In the genomic region with DNA sequence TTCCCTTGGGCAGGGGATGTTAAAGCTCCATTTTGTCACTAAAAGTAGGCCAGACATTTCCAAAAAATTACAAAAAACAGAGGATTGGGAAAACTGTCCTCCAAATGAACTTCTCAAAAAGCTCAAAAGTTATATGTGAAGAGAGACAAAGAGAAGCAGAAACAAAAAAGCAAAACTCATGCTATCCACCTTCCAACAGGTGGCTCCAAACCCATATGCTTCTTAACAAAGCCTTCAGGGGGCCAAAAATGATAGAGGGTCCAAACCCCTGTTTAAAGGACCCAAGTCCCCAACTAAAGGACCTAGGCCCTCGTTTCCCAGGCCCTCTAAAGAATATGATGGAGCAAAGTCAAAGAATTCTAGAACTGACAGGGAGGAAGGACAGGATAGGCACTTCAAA, we compare ENCODE assay signal across 15 cellular contexts.
DNase-seq lines count a peak whose midpoint lies in the region; ATAC-seq and TF ChIP-seq lines count a peak whose summit lies in the region.
"Had no signal": no experiment of that assay in that cellular context is flagged by ENCODE, and none has a peak within 500 bp of the region (broad histone marks: within the 10 kb centered on the region; RNA-seq: fewer than 3 reads in every experiment).

No MANE protein-coding gene starts in this region.

- no peak for DNase-seq in GM06990 (ENCODE audit: extremely low read depth, insufficient read length)
- DNase-seq in WERI-Rb-1 = no peak
- DNase-seq in chondrocyte (ENCODE audit: low spot score) = no peak
- DNase-seq in neural progenitor cell (ENCODE audit: low spot score) = no peak
- DNase-seq in activated T-helper 1 cell treated with anti-CD3 and anti-CD28 coated beads, Interleukin-12 subunit alpha, Interleukin-12 subunit beta, Interleukin-2, Interleukin-4 antibody, amounts not matched to agents 30 ng/mL and 10 ng/mL and 1 ng/mL, durations not matched to agents 14 hours and 24 hours and 36 hours (ENCODE audit: low spot score) = no peak
- no peak for DNase-seq in HCEC 1CT
- DNase-seq: Calu3; CD8-positive, alpha-beta T cell; DMS53; GOT3; H9 had no signal

- H3K27me3 Mint-ChIP-seq in chondrocyte (ENCODE audit: low read depth) (no peaks in the 10 kb centered on the region), neural progenitor cell (ENCODE audit: insufficient read depth, low read depth) (peaks cover 6% of the 10 kb centered on the region)
- no peaks in the 10 kb centered on the region for H3K27me3 Mint-ChIP-seq in activated T-helper 1 cell treated with anti-CD3 and anti-CD28 coated beads, Interleukin-12 subunit alpha, Interleukin-12 subunit beta, Interleukin-2, Interleukin-4 antibody, amounts not matched to agents 30 ng/mL and 10 ng/mL and 1 ng/mL, durations not matched to agents 14 hours and 24 hours and 36 hours (ENCODE audit: insufficient read depth)
- H3K27me3 Mint-ChIP-seq: B cell had no signal

- no peak overlapping the region for H2AFZ ChIP-seq in neural progenitor cell (replicated peaks)

- peaks cover 1% of the 10 kb centered on the region for H3K36me3 Mint-ChIP-seq in chondrocyte (ENCODE audit: low read depth)
- H3K36me3 Mint-ChIP-seq in neural progenitor cell = no peaks in the 10 kb centered on the region
- H3K36me3 Mint-ChIP-seq in activated T-helper 1 cell treated with anti-CD3 and anti-CD28 coated beads, Interleukin-12 subunit alpha, Interleukin-12 subunit beta, Interleukin-2, Interleukin-4 antibody, amounts not matched to agents 30 ng/mL and 10 ng/mL and 1 ng/mL, durations not matched to agents 14 hours and 24 hours and 36 hours (ENCODE audit: low read depth) = no peaks in the 10 kb centered on the region
- H3K36me3 Mint-ChIP-seq: CD8-positive, alpha-beta T cell had no signal

- H3K4me3 Mint-ChIP-seq in chondrocyte (ENCODE audit: unreplicated experiment) (no peak overlapping the region), neural progenitor cell (no peak overlapping the region)
- H3K4me3 Mint-ChIP-seq in activated T-helper 1 cell treated with anti-CD3 and anti-CD28 coated beads, Interleukin-12 subunit alpha, Interleukin-12 subunit beta, Interleukin-2, Interleukin-4 antibody, amounts not matched to agents 30 ng/mL and 10 ng/mL and 1 ng/mL, durations not matched to agents 14 hours and 24 hours and 36 hours = no peak overlapping the region
- H3K4me3 Mint-ChIP-seq: B cell; CD8-positive, alpha-beta T cell; H9 had no signal

- H3K27me3 ChIP-seq in GM06990 (replicated peaks; ENCODE audit: control insufficient read depth, insufficient read depth, low read length) (no peaks in the 10 kb centered on the region), WERI-Rb-1 (ENCODE audit: insufficient read depth, low read depth, severe bottlenecking) (no peaks in the 10 kb centered on the region), neural progenitor cell (no peaks in the 10 kb centered on the region)
- H3K27me3 ChIP-seq: BLaER1 treated with 17β-estradiol and CSF1 and Interleukin-3, amounts not matched to agents 10 nM and 100 nM had no signal

- H3F3A ChIP-seq in neural progenitor cell (ENCODE audit: low read depth) = no peaks in the 10 kb centered on the region

- H3K79me2 ChIP-seq in neural progenitor cell (ENCODE audit: low read depth) = no peaks in the 10 kb centered on the region

- H3K9me3 Mint-ChIP-seq in chondrocyte (ENCODE audit: low read depth) (peaks cover 29% of the 10 kb centered on the region), neural progenitor cell (peaks cover 20% of the 10 kb centered on the region)
- peaks cover 32% of the 10 kb centered on the region for H3K9me3 Mint-ChIP-seq in activated T-helper 1 cell treated with anti-CD3 and anti-CD28 coated beads, Interleukin-12 subunit alpha, Interleukin-12 subunit beta, Interleukin-2, Interleukin-4 antibody, amounts not matched to agents 30 ng/mL and 10 ng/mL and 1 ng/mL, durations not matched to agents 14 hours and 24 hours and 36 hours

- H3K9me3 ChIP-seq in WERI-Rb-1 (ENCODE audit: severe bottlenecking) = peaks cover 2% of the 10 kb centered on the region
- H3K9me3 ChIP-seq in neural progenitor cell (ENCODE audit: low read depth) = no peaks in the 10 kb centered on the region

- H3K27ac Mint-ChIP-seq in chondrocyte (ENCODE audit: unreplicated experiment) = no peak overlapping the region
- no peak overlapping the region for H3K27ac Mint-ChIP-seq in neural progenitor cell
- no peak overlapping the region for H3K27ac Mint-ChIP-seq in activated T-helper 1 cell treated with anti-CD3 and anti-CD28 coated beads, Interleukin-12 subunit alpha, Interleukin-12 subunit beta, Interleukin-2, Interleukin-4 antibody, amounts not matched to agents 30 ng/mL and 10 ng/mL and 1 ng/mL, durations not matched to agents 14 hours and 24 hours and 36 hours
- H3K27ac Mint-ChIP-seq: B cell; CD8-positive, alpha-beta T cell; H9 had no signal

- H3K4me3 ChIP-seq in GM06990 (replicated peaks; ENCODE audit: low read depth, low read length) = no peak overlapping the region
- H3K4me3 ChIP-seq in WERI-Rb-1 (ENCODE audit: low read depth, low read length) = no peak overlapping the region
- no peak overlapping the region for H3K4me3 ChIP-seq in neural progenitor cell
- H3K4me3 ChIP-seq: BLaER1 treated with 17β-estradiol and CSF1 and Interleukin-3, amounts not matched to agents 10 nM and 100 nM had no signal

- peaks cover under 1% of the 10 kb centered on the region for H3K4me1 ChIP-seq in neural progenitor cell
- H3K4me1 ChIP-seq: BLaER1 treated with 17β-estradiol and CSF1 and Interleukin-3, amounts not matched to agents 10 nM and 100 nM had no signal

- no peak overlapping the region for H3K9ac ChIP-seq in neural progenitor cell
- H3K9ac ChIP-seq: BLaER1 treated with 17β-estradiol and CSF1 and Interleukin-3, amounts not matched to agents 10 nM and 100 nM had no signal

- no peaks in the 10 kb centered on the region for H4K20me1 ChIP-seq in neural progenitor cell (ENCODE audit: low read depth)
- H4K20me1 ChIP-seq: BLaER1 treated with 17β-estradiol and CSF1 and Interleukin-3, amounts not matched to agents 10 nM and 100 nM had no signal

- H3K4me2 ChIP-seq in neural progenitor cell = no peak overlapping the region
- H3K4me2 ChIP-seq: BLaER1 treated with 17β-estradiol and CSF1 and Interleukin-3, amounts not matched to agents 10 nM and 100 nM had no signal

- TF ChIP-seq CTCF in GM06990 (IDR thresholded peaks at IDR 0.05; ENCODE audit: insufficient read depth, low read length, poor library complexity, severe bottlenecking) (peak; percentile 2), WERI-Rb-1 (IDR thresholded peaks at IDR 0.05; ENCODE audit: low read depth, low read length) (0 out of 2 replicates have a peak, but pooled peaks have one; percentile 19), chondrocyte (IDR thresholded peaks at IDR 0.05) (peak; percentile 25), neural progenitor cell (IDR thresholded peaks at IDR 0.05) (peak; percentile 8)

- H3K27ac ChIP-seq in WERI-Rb-1 (no peak overlapping the region), neural progenitor cell (no peak overlapping the region)
- H3K27ac ChIP-seq: BLaER1 treated with 17β-estradiol and CSF1 and Interleukin-3, amounts not matched to agents 10 nM and 100 nM; HL-60 had no signal

- H3K4me1 Mint-ChIP-seq in chondrocyte (ENCODE audit: low read depth) (no peaks in the 10 kb centered on the region), neural progenitor cell (no peaks in the 10 kb centered on the region)
- no peaks in the 10 kb centered on the region for H3K4me1 Mint-ChIP-seq in activated T-helper 1 cell treated with anti-CD3 and anti-CD28 coated beads, Interleukin-12 subunit alpha, Interleukin-12 subunit beta, Interleukin-2, Interleukin-4 antibody, amounts not matched to agents 30 ng/mL and 10 ng/mL and 1 ng/mL, durations not matched to agents 14 hours and 24 hours and 36 hours (ENCODE audit: low read depth)
- H3K4me1 Mint-ChIP-seq: B cell, H9 had no signal

- no peaks in the 10 kb centered on the region for H3K36me3 ChIP-seq in GM06990 (ENCODE audit: control insufficient read depth, insufficient read depth, low read length)
- no peaks in the 10 kb centered on the region for H3K36me3 ChIP-seq in WERI-Rb-1
- no peaks in the 10 kb centered on the region for H3K36me3 ChIP-seq in neural progenitor cell
- H3K36me3 ChIP-seq: BLaER1 treated with 17β-estradiol and CSF1 and Interleukin-3, amounts not matched to agents 10 nM and 100 nM had no signal

- intact Hi-C loops in activated T-helper 1 cell treated with anti-CD3 and anti-CD28 coated beads, Interleukin-12 subunit alpha, Interleukin-12 subunit beta, Interleukin-2, Interleukin-4 antibody, amounts not matched to agents 30 ng/mL and 10 ng/mL and 1 ng/mL, durations not matched to agents 14 hours and 24 hours and 36 hours (cut with micrococcal nuclease) = no loop called here

- ATAC-seq in HG03139 (IDR thresholded peaks at IDR 0.05; ENCODE audit: unreplicated experiment) = no peak
- ATAC-seq: CD8-positive, alpha-beta T cell had no signal
